Comparison of ENCODE assay signal across 27 cellular contexts in the genomic region with DNA sequence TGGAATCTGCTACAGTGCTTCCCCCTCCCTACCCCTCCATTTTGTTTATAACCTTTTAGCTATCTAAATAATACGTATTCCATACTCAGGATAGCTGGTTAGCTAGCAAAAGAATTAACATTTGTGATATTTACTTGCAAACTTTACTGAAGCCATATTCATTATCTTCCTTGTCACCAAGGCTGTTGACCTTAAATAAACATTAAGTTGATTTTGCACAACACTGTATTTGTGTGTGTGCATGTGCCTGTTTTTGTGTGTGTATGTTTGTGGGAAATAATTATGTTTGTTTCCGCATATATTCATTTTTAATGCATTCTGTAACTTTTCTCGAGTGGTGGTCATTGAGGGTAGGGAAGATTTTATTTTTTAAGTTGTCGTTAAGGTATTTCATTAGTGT.
"Had no signal": no experiment of that assay in that cellular context is flagged by ENCODE, and none has a peak within 500 bp of the region (broad histone marks: within the 10 kb centered on the region; RNA-seq: fewer than 3 reads in every experiment).

No MANE protein-coding gene starts in this region.

- DNase-seq: islet precursor cell; left ventricle myocardium superior; lower lobe of right lung; mammary epithelial cell; mesenchymal stem cell; naive thymus-derived CD8-positive, alpha-beta T cell; nucleus accumbens; pancreas; posterior cingulate gyrus; retina; right cardiac atrium; sigmoid colon; small intestine; spleen; stimulated activated CD4-positive, alpha-beta T cell treated with anti-CD3 and anti-CD28 coated beads, Interleukin-4, amount 100 ng/mL, for 24 hours; stimulated activated naive CD4-positive, alpha-beta T cell; tibial artery; uterus had no signal

- H3K4me1 Mint-ChIP-seq: nephron had no signal

- H3K79me2 ChIP-seq: hepatocyte had no signal

- H3K9me3 ChIP-seq: lower lobe of right lung, pancreas, prostate gland, sigmoid colon, suprapubic skin, thoracic aorta, tibial artery, uterus had no signal

- H3K36me3 ChIP-seq: prostate gland, uterus had no signal

- H2AFZ ChIP-seq: hepatocyte had no signal

- H3K9me3 Mint-ChIP-seq: naive thymus-derived CD8-positive, alpha-beta T cell; neural crest cell; stimulated activated effector memory CD8-positive, alpha-beta T cell treated with anti-CD3 and anti-CD28 coated beads, Interleukin-12 subunit alpha, Interleukin-12 subunit beta, amount 100 ng/mL, for 72 hours; stimulated activated naive CD8-positive, alpha-beta T cell treated with anti-CD3 and anti-CD28 coated beads, Interleukin-15, Interleukin-2, amounts not matched to agents 100 ng/mL and 50 ng/mL, for 24 hours; type B pancreatic cell had no signal

- H3K4me3 ChIP-seq: hepatocyte, lower lobe of right lung, pancreas, prostate gland, sigmoid colon, spleen, suprapubic skin, thoracic aorta, tibial artery, uterus had no signal

- H3K4me1 ChIP-seq: lower lobe of right lung, prostate gland, suprapubic skin, tibial artery, uterus had no signal

- H3K4me3 Mint-ChIP-seq: naive thymus-derived CD8-positive, alpha-beta T cell; nephron; neural crest cell; stimulated activated effector memory CD8-positive, alpha-beta T cell treated with anti-CD3 and anti-CD28 coated beads, Interleukin-12 subunit alpha, Interleukin-12 subunit beta, amount 100 ng/mL, for 72 hours; stimulated activated naive CD8-positive, alpha-beta T cell treated with anti-CD3 and anti-CD28 coated beads, Interleukin-15, Interleukin-2, amounts not matched to agents 100 ng/mL and 50 ng/mL, for 24 hours; type B pancreatic cell had no signal

- ATAC-seq: left ventricle myocardium superior; lower lobe of right lung; naive thymus-derived CD8-positive, alpha-beta T cell; pancreas; right cardiac atrium; stimulated activated effector memory CD8-positive, alpha-beta T cell treated with anti-CD3 and anti-CD28 coated beads, Interleukin-12 subunit alpha, Interleukin-12 subunit beta, amount 100 ng/mL, for 72 hours had no signal

- H3K27me3 ChIP-seq: hepatocyte, pancreas, sigmoid colon, spleen, suprapubic skin, tibial artery, uterus had no signal

- H3K27ac Mint-ChIP-seq: nephron; stimulated activated effector memory CD8-positive, alpha-beta T cell treated with anti-CD3 and anti-CD28 coated beads, Interleukin-12 subunit alpha, Interleukin-12 subunit beta, amount 100 ng/mL, for 72 hours; stimulated activated naive CD8-positive, alpha-beta T cell treated with anti-CD3 and anti-CD28 coated beads, Interleukin-15, Interleukin-2, amounts not matched to agents 100 ng/mL and 50 ng/mL, for 24 hours; type B pancreatic cell had no signal

- H3K27me3 Mint-ChIP-seq: naive thymus-derived CD8-positive, alpha-beta T cell; stimulated activated naive CD8-positive, alpha-beta T cell treated with anti-CD3 and anti-CD28 coated beads, Interleukin-15, Interleukin-2, amounts not matched to agents 100 ng/mL and 50 ng/mL, for 24 hours; type B pancreatic cell had no signal

- H3K27ac ChIP-seq: lower lobe of right lung, pancreas, prostate gland, sigmoid colon, spleen, suprapubic skin, thoracic aorta, tibial artery, uterus had no signal
